ENCODE assay signal across 1 cellular context in the genomic region with DNA sequence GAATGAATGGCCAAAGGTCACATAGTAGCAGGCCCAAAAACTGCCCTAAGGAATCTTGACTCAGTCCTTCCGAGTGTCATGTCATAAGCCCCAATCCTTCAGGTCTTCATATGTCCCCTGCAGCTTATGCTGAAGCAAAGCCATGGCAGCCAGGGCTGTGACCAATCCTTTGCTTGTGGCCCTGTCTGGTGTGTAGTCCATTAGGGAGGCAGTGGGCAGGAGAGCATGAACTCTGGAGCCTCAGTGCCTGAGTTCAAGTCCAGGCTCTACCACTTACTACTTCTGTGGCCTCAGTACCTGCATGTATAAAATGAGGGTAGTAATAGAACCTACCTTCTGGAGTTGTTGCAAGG.
TF ChIP-seq lines count a peak whose summit lies in the region.

No MANE protein-coding gene starts in this region.

TF ChIP-seq in HepG2, 621 proteins besides CTCF, POLR2A, EP300 and RAD21 (continued from another document):
- TF ChIP-seq, protein P1, sequence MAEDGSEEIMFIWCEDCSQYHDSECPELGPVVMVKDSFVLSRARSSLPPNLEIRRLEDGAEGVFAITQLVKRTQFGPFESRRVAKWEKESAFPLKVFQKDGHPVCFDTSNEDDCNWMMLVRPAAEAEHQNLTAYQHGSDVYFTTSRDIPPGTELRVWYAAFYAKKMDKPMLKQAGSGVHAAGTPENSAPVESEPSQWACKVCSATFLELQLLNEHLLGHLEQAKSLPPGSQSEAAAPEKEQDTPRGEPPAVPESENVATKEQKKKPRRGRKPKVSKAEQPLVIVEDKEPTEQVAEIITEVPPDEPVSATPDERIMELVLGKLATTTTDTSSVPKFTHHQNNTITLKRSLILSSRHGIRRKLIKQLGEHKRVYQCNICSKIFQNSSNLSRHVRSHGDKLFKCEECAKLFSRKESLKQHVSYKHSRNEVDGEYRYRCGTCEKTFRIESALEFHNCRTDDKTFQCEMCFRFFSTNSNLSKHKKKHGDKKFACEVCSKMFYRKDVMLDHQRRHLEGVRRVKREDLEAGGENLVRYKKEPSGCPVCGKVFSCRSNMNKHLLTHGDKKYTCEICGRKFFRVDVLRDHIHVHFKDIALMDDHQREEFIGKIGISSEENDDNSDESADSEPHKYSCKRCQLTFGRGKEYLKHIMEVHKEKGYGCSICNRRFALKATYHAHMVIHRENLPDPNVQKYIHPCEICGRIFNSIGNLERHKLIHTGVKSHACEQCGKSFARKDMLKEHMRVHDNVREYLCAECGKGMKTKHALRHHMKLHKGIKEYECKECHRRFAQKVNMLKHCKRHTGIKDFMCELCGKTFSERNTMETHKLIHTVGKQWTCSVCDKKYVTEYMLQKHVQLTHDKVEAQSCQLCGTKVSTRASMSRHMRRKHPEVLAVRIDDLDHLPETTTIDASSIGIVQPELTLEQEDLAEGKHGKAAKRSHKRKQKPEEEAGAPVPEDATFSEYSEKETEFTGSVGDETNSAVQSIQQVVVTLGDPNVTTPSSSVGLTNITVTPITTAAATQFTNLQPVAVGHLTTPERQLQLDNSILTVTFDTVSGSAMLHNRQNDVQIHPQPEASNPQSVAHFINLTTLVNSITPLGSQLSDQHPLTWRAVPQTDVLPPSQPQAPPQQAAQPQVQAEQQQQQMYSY (CRISPR knock-in tag; IDR thresholded peaks at IDR 0.05): no peak
- TF ChIP-seq ATAD3A (CRISPR knock-in tag; IDR thresholded peaks at IDR 0.05): no peak
- no peak for TF ChIP-seq CAMTA2 (CRISPR knock-in tag; IDR thresholded peaks at IDR 0.05; ENCODE audit: borderline replicate concordance)
- TF ChIP-seq, protein P2, sequence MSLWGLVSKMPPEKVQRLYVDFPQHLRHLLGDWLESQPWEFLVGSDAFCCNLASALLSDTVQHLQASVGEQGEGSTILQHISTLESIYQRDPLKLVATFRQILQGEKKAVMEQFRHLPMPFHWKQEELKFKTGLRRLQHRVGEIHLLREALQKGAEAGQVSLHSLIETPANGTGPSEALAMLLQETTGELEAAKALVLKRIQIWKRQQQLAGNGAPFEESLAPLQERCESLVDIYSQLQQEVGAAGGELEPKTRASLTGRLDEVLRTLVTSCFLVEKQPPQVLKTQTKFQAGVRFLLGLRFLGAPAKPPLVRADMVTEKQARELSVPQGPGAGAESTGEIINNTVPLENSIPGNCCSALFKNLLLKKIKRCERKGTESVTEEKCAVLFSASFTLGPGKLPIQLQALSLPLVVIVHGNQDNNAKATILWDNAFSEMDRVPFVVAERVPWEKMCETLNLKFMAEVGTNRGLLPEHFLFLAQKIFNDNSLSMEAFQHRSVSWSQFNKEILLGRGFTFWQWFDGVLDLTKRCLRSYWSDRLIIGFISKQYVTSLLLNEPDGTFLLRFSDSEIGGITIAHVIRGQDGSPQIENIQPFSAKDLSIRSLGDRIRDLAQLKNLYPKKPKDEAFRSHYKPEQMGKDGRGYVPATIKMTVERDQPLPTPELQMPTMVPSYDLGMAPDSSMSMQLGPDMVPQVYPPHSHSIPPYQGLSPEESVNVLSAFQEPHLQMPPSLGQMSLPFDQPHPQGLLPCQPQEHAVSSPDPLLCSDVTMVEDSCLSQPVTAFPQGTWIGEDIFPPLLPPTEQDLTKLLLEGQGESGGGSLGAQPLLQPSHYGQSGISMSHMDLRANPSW (CRISPR knock-in tag; IDR thresholded peaks at IDR 0.05; ENCODE audit: borderline replicate concordance): no peak
- no peak for TF ChIP-seq GATAD1 (CRISPR knock-in tag; IDR thresholded peaks at IDR 0.05)
- no peak for TF ChIP-seq RELA (CRISPR knock-in tag; IDR thresholded peaks at IDR 0.05)
- TF ChIP-seq HNF4A (CRISPR knock-in tag; IDR thresholded peaks at IDR 0.05): no peak
- TF ChIP-seq ZNF558 (CRISPR knock-in tag; IDR thresholded peaks at IDR 0.05; ENCODE audit: borderline replicate concordance): no peak
- TF ChIP-seq BCL6 (CRISPR knock-in tag; IDR thresholded peaks at IDR 0.05): no peak
- TF ChIP-seq SOX13 (IDR thresholded peaks at IDR 0.05): no peak
- TF ChIP-seq SOX13 (CRISPR knock-in tag; conservative IDR thresholded peaks at IDR 0.05 in 1 of 2, IDR thresholded peaks at IDR 0.05 in 1 of 2): no peak
- TF ChIP-seq, protein P3, sequence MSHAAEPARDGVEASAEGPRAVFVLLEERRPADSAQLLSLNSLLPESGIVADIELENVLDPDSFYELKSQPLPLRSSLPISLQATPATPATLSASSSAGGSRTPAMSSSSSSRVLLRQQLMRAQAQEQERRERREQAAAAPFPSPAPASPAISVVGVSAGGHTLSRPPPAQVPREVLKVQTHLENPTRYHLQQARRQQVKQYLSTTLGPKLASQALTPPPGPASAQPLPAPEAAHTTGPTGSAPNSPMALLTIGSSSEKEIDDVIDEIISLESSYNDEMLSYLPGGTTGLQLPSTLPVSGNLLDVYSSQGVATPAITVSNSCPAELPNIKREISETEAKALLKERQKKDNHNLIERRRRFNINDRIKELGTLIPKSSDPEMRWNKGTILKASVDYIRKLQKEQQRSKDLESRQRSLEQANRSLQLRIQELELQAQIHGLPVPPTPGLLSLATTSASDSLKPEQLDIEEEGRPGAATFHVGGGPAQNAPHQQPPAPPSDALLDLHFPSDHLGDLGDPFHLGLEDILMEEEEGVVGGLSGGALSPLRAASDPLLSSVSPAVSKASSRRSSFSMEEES (CRISPR knock-in tag; IDR thresholded peaks at IDR 0.05): no peak
TF ChIP-seq in HepG2: peak in this region for 0.
